1 cellular context compared by ENCODE assay signal in the genomic region with DNA sequence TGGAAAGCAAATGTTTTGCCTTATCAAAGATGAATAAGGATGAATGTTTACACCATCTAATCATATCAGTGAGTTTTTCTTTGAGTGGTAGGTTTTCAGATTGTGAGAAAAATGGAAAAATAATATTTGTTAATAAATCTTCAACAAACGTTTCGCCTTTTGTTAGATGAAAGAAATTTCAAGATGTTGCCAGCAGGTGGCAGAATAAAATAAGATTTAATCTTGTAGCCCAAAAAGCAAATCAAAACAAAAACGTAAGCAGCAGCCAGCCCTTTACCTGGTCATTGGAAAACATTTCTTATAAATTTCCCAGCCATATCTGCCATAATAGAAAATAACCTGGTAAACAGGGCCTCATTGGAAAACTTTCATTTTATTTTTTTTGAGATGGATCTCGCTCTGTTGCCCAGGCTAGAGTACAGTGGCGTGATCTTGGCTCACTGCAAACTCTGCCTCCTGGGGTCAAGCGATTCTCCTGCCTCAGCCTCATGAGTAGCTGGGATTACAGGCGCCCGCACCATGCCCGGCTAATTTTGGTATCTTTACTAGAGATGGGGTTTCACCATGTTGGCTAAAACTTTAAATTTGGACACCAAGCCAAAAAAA.
TF ChIP-seq lines count a peak whose summit lies in the region.

No MANE protein-coding gene starts in this region.

TF ChIP-seq in K562, 482 proteins besides CTCF, POLR2A, EP300 and RAD21:
- TF ChIP-seq, protein P1, sequence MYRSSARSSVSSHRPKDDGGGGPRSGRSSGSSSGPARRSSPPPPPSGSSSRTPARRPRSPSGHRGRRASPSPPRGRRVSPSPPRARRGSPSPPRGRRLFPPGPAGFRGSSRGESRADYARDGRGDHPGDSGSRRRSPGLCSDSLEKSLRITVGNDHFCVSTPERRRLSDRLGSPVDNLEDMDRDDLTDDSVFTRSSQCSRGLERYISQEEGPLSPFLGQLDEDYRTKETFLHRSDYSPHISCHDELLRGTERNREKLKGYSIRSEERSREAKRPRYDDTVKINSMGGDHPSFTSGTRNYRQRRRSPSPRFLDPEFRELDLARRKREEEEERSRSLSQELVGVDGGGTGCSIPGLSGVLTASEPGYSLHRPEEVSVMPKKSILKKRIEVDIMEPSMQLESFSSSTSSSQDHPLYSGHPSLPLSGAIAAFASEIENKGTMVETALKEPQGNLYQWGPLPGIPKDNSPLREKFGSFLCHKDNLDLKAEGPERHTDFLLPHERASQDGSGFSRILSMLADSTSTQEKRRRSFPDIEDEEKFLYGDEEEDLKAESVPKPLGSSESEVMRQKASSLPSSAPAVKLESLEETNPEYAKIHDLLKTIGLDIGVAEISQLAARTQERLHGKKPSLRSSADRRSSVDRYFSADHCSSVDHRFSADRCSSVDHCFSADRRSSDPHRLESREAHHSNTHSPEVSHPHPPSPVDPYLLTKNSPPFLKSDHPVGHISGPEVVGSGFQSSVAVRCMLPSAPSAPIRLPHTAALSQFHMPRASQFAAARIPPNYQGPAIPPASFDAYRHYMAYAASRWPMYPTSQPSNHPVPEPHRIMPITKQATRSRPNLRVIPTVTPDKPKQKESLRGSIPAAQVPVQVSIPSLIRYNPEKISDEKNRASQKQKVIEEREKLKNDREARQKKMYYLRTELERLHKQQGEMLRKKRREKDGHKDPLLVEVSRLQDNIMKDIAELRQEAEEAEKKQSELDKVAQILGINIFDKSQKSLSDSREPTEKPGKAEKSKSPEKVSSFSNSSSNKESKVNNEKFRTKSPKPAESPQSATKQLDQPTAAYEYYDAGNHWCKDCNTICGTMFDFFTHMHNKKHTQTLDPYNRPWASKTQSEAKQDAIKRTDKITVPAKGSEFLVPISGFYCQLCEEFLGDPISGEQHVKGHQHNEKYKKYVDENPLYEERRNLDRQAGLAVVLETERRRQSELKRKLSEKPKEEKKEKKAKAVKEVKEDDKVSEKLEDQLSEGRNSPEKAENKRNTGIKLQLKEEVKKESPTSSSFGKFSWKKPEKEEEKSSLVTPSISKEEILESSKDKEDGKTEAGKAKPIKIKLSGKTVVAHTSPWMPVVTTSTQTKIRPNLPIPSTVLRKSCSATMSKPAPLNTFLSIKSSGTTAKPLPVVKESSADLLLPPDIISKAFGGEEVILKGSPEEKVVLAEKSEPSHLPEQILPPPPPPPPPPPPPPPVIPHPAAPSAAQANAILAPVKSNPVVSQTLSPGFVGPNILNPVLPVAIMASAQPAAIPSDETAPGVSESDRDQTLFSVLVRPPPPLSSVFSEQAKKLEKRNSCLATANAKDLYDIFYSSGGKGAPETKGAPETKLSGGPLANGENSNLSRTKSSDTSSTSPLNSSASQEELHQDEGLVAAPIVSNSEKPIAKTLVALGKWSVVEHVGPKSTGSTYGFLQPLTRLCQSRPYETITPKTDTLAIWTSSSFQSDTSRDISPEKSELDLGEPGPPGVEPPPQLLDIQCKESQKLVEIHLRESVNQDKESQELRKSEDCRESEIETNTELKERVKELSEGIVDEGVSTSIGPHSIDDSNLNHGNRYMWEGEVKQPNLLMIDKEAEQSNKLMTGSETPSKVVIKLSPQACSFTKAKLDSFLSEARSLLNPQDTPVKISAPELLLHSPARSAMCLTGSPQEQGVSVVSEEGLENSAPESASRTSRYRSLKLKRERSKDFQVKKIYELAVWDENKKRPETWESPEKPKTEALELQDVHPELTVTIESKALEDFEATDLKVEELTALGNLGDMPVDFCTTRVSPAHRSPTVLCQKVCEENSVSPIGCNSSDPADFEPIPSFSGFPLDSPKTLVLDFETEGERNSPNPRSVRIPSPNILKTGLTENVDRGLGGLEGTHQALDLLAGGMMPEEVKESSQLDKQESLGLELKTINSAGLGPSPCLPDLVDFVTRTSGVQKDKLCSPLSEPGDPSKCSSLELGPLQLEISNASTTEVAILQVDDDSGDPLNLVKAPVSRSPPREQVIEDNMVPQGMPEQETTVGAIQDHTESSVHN (IDR thresholded peaks at IDR 0.05; ENCODE audit: borderline replicate concordance in 1 of 2, low read depth in 1 of 2) = no peak
- TF ChIP-seq ATF1 (CRISPR knock-in tag; IDR thresholded peaks at IDR 0.05) (no peak), ATF1 (tag; IDR thresholded peaks at IDR 0.05) (0 out of 2 replicates have a peak, but pooled peaks have one; percentile 30), ARID2 (IDR thresholded peaks at IDR 0.05) (0 out of 2 replicates have a peak, but pooled peaks have one; percentile 31), HDAC2 (IDR thresholded peaks at IDR 0.05) (no peak), PHB (CRISPR knock-in tag; IDR thresholded peaks at IDR 0.05) (no peak), SMC3 (conservative IDR thresholded peaks at IDR 0.05; ENCODE audit: insufficient read depth, low read depth, low read length) (peak; percentile 73), CC2D1A (IDR thresholded peaks at IDR 0.05) (peak; percentile 40; the same call in 1 of the 2 replicates), DNMT1 (IDR thresholded peaks at IDR 0.05) (no peak), ZNF121 (CRISPR knock-in tag; conservative IDR thresholded peaks at IDR 0.05) (peak; percentile 68), ATF7 (IDR thresholded peaks at IDR 0.05) (peak; percentile 9; the same call in 1 of the 2 replicates)
- TF ChIP-seq, protein P2, sequence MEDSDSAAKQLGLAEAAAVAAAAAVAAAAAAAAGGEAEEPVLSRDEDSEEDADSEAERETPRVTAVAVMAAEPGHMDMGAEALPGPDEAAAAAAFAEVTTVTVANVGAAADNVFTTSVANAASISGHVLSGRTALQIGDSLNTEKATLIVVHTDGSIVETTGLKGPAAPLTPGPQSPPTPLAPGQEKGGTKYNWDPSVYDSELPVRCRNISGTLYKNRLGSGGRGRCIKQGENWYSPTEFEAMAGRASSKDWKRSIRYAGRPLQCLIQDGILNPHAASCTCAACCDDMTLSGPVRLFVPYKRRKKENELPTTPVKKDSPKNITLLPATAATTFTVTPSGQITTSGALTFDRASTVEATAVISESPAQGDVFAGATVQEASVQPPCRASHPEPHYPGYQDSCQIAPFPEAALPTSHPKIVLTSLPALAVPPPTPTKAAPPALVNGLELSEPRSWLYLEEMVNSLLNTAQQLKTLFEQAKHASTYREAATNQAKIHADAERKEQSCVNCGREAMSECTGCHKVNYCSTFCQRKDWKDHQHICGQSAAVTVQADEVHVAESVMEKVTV (CRISPR knock-in tag; IDR thresholded peaks at IDR 0.05) = peak; percentile 92
- TF ChIP-seq, protein P3, sequence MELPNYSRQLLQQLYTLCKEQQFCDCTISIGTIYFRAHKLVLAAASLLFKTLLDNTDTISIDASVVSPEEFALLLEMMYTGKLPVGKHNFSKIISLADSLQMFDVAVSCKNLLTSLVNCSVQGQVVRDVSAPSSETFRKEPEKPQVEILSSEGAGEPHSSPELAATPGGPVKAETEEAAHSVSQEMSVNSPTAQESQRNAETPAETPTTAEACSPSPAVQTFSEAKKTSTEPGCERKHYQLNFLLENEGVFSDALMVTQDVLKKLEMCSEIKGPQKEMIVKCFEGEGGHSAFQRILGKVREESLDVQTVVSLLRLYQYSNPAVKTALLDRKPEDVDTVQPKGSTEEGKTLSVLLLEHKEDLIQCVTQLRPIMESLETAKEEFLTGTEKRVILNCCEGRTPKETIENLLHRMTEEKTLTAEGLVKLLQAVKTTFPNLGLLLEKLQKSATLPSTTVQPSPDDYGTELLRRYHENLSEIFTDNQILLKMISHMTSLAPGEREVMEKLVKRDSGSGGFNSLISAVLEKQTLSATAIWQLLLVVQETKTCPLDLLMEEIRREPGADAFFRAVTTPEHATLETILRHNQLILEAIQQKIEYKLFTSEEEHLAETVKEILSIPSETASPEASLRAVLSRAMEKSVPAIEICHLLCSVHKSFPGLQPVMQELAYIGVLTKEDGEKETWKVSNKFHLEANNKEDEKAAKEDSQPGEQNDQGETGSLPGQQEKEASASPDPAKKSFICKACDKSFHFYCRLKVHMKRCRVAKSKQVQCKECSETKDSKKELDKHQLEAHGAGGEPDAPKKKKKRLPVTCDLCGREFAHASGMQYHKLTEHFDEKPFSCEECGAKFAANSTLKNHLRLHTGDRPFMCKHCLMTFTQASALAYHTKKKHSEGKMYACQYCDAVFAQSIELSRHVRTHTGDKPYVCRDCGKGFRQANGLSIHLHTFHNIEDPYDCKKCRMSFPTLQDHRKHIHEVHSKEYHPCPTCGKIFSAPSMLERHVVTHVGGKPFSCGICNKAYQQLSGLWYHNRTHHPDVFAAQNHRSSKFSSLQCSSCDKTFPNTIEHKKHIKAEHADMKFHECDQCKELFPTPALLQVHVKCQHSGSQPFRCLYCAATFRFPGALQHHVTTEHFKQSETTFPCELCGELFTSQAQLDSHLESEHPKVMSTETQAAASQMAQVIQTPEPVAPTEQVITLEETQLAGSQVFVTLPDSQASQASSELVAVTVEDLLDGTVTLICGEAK (IDR thresholded peaks at IDR 0.05) = 0 out of 2 replicates have a peak, but pooled peaks have one; percentile 24
- TF ChIP-seq, protein P3 (CRISPR knock-in tag; IDR thresholded peaks at IDR 0.05) = no peak
